1 cellular context compared by ENCODE assay signal in the genomic region with DNA sequence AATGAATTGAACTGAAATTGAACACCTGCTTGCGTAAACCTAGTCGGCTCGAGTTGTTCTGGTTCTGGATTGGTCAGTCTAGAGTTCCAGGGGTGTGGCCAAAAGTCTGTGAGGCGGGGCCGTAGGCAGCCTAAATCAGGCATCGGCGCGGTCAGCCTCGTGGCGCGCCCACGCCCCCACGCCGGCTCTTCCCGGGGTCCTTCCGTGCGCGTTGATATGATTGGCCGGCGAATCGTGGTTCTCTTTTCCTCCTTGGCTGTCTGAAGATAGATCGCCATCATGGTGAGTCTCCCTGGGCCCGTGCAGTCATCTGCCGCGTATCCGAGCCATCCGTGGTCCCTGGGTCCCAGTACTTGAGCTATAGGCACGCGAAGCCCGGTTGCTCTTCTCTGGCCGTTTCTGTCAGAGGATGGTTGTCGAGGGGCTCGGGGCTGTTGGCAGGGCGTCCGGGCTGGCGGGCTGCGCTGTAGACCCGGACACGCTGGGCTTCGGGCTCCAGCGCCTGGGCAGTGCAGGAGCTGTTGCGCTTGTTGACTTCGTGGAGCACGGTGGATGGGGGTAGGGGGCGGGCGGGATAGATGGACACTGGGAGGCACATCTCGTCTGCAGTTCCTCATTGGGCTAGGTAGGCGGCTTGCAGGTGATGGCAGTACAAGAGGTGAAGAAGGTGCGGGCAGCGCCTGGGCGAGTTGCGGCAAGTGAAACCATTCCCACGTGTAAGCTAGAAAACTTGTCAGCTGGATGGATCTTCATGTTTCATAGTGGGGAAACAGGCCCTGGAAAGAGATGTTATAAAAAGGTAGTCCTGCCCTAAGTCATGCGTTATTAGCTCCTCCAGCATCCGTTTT.
A peak's percentile ranks its signal among the peaks of the same experiment; 100 is the strongest.
TF ChIP-seq lines count a peak whose summit lies in the region.

A gene (plus strand): TSS at position 241 of the 848 bp plus-strand sequence. CDS start 39 bp downstream, at position 280.

TF ChIP-seq in HepG2, 621 proteins besides CTCF, POLR2A, EP300 and RAD21 (continued from another document and continues in another):
- TF ChIP-seq, protein P1, sequence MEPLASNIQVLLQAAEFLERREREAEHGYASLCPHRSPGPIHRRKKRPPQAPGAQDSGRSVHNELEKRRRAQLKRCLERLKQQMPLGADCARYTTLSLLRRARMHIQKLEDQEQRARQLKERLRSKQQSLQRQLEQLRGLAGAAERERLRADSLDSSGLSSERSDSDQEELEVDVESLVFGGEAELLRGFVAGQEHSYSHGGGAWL (CRISPR knock-in tag; IDR thresholded peaks at IDR 0.05): peak; percentile 87
- peak; percentile 86; the same call in 1 of the 2 replicates for TF ChIP-seq ZNF788 (CRISPR knock-in tag; IDR thresholded peaks at IDR 0.05; ENCODE audit: borderline replicate concordance)
- TF ChIP-seq AHR (CRISPR knock-in tag; IDR thresholded peaks at IDR 0.05): no peak; the same call in 1 of the 2 replicates
- TF ChIP-seq ZNF251 (CRISPR knock-in tag; IDR thresholded peaks at IDR 0.05): no peak
- TF ChIP-seq FOXP1 (IDR thresholded peaks at IDR 0.05): no peak
- TF ChIP-seq FOXP1 (CRISPR knock-in tag; IDR thresholded peaks at IDR 0.05): no peak
- TF ChIP-seq ZNF775 (CRISPR knock-in tag; IDR thresholded peaks at IDR 0.05; ENCODE audit: borderline replicate concordance): no peak
- TF ChIP-seq, protein P2, sequence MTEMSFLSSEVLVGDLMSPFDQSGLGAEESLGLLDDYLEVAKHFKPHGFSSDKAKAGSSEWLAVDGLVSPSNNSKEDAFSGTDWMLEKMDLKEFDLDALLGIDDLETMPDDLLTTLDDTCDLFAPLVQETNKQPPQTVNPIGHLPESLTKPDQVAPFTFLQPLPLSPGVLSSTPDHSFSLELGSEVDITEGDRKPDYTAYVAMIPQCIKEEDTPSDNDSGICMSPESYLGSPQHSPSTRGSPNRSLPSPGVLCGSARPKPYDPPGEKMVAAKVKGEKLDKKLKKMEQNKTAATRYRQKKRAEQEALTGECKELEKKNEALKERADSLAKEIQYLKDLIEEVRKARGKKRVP (CRISPR knock-in tag; IDR thresholded peaks at IDR 0.05): peak in 1 of 2 experiments; percentile 57; a peak in 1 of 4 replicates
- no peak for TF ChIP-seq ZNF652 (CRISPR knock-in tag; IDR thresholded peaks at IDR 0.05; ENCODE audit: borderline replicate concordance, low read depth)
- 0 out of 2 replicates have a peak, but pooled peaks have one; percentile 57 for TF ChIP-seq GLI4 (CRISPR knock-in tag; IDR thresholded peaks at IDR 0.05; ENCODE audit: borderline replicate concordance)
- TF ChIP-seq SP2 (CRISPR knock-in tag; IDR thresholded peaks at IDR 0.05): peak; percentile 29; the same call in 1 of the 2 replicates
- no peak; the same call in 1 of the 2 replicates for TF ChIP-seq TSC22D2 (CRISPR knock-in tag; IDR thresholded peaks at IDR 0.05; ENCODE audit: borderline replicate concordance)
- TF ChIP-seq ISL2 (CRISPR knock-in tag; IDR thresholded peaks at IDR 0.05): 0 out of 2 replicates have a peak, but pooled peaks have one; percentile 14
- TF ChIP-seq SRSF1 (optimal IDR thresholded peaks at IDR 0.05; ENCODE audit: low read depth, low read length): peak; percentile 70
- no peak for TF ChIP-seq ZNF530 (CRISPR knock-in tag; IDR thresholded peaks at IDR 0.05; ENCODE audit: low read depth)
- TF ChIP-seq, protein P3, sequence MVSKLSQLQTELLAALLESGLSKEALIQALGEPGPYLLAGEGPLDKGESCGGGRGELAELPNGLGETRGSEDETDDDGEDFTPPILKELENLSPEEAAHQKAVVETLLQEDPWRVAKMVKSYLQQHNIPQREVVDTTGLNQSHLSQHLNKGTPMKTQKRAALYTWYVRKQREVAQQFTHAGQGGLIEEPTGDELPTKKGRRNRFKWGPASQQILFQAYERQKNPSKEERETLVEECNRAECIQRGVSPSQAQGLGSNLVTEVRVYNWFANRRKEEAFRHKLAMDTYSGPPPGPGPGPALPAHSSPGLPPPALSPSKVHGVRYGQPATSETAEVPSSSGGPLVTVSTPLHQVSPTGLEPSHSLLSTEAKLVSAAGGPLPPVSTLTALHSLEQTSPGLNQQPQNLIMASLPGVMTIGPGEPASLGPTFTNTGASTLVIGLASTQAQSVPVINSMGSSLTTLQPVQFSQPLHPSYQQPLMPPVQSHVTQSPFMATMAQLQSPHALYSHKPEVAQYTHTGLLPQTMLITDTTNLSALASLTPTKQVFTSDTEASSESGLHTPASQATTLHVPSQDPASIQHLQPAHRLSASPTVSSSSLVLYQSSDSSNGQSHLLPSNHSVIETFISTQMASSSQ (IDR thresholded peaks at IDR 0.05; ENCODE audit: low read depth): no peak
- TF ChIP-seq, protein P3 (CRISPR knock-in tag; IDR thresholded peaks at IDR 0.05; ENCODE audit: borderline replicate concordance): peak; percentile 56; the same call in 1 of the 2 replicates
- no peak for TF ChIP-seq ZSCAN22 (CRISPR knock-in tag; IDR thresholded peaks at IDR 0.05)
- no peak for TF ChIP-seq ZNF780A (CRISPR knock-in tag; IDR thresholded peaks at IDR 0.05)
- TF ChIP-seq MTA1 (CRISPR knock-in tag; IDR thresholded peaks at IDR 0.05; ENCODE audit: borderline replicate concordance): peak; percentile 42; the same call in 1 of the 2 replicates
- no peak for TF ChIP-seq JUND (CRISPR knock-in tag; IDR thresholded peaks at IDR 0.05)
- TF ChIP-seq NR2F6 (IDR thresholded peaks at IDR 0.05): no peak
- no peak for TF ChIP-seq NR2F6 (CRISPR knock-in tag; IDR thresholded peaks at IDR 0.05)
- TF ChIP-seq ZNF567 (CRISPR knock-in tag; IDR thresholded peaks at IDR 0.05; ENCODE audit: borderline replicate concordance): no peak
- TF ChIP-seq MIXL1 (CRISPR knock-in tag; IDR thresholded peaks at IDR 0.05): no peak
- peak; percentile 21; the same call in 1 of the 2 replicates for TF ChIP-seq ZNF205 (CRISPR knock-in tag; IDR thresholded peaks at IDR 0.05)
- no peak for TF ChIP-seq ZNF296 (CRISPR knock-in tag; conservative IDR thresholded peaks at IDR 0.05)
- TF ChIP-seq CHCHD3 (CRISPR knock-in tag; IDR thresholded peaks at IDR 0.05): no peak
- peak; percentile 75; the same call in 1 of the 2 replicates for TF ChIP-seq GATAD1 (CRISPR knock-in tag; IDR thresholded peaks at IDR 0.05)
- TF ChIP-seq SIX1 (CRISPR knock-in tag; IDR thresholded peaks at IDR 0.05; ENCODE audit: borderline replicate concordance): peak; percentile 52; the same call in 1 of the 2 replicates
- TF ChIP-seq, protein P4, sequence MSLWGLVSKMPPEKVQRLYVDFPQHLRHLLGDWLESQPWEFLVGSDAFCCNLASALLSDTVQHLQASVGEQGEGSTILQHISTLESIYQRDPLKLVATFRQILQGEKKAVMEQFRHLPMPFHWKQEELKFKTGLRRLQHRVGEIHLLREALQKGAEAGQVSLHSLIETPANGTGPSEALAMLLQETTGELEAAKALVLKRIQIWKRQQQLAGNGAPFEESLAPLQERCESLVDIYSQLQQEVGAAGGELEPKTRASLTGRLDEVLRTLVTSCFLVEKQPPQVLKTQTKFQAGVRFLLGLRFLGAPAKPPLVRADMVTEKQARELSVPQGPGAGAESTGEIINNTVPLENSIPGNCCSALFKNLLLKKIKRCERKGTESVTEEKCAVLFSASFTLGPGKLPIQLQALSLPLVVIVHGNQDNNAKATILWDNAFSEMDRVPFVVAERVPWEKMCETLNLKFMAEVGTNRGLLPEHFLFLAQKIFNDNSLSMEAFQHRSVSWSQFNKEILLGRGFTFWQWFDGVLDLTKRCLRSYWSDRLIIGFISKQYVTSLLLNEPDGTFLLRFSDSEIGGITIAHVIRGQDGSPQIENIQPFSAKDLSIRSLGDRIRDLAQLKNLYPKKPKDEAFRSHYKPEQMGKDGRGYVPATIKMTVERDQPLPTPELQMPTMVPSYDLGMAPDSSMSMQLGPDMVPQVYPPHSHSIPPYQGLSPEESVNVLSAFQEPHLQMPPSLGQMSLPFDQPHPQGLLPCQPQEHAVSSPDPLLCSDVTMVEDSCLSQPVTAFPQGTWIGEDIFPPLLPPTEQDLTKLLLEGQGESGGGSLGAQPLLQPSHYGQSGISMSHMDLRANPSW (CRISPR knock-in tag; IDR thresholded peaks at IDR 0.05; ENCODE audit: borderline replicate concordance): peak; percentile 76; the same call in 1 of the 2 replicates
- TF ChIP-seq, protein P5, sequence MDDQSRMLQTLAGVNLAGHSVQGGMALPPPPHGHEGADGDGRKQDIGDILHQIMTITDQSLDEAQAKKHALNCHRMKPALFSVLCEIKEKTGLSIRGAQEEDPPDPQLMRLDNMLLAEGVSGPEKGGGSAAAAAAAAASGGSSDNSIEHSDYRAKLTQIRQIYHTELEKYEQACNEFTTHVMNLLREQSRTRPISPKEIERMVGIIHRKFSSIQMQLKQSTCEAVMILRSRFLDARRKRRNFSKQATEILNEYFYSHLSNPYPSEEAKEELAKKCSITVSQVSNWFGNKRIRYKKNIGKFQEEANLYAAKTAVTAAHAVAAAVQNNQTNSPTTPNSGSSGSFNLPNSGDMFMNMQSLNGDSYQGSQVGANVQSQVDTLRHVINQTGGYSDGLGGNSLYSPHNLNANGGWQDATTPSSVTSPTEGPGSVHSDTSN (CRISPR knock-in tag; IDR thresholded peaks at IDR 0.05; ENCODE audit: borderline replicate concordance): no peak
- TF ChIP-seq, protein P6, sequence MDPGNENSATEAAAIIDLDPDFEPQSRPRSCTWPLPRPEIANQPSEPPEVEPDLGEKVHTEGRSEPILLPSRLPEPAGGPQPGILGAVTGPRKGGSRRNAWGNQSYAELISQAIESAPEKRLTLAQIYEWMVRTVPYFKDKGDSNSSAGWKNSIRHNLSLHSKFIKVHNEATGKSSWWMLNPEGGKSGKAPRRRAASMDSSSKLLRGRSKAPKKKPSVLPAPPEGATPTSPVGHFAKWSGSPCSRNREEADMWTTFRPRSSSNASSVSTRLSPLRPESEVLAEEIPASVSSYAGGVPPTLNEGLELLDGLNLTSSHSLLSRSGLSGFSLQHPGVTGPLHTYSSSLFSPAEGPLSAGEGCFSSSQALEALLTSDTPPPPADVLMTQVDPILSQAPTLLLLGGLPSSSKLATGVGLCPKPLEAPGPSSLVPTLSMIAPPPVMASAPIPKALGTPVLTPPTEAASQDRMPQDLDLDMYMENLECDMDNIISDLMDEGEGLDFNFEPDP (CRISPR knock-in tag; conservative IDR thresholded peaks at IDR 0.05): no peak
- TF ChIP-seq IKZF1 (IDR thresholded peaks at IDR 0.05): no peak
- TF ChIP-seq ZNF614 (CRISPR knock-in tag; IDR thresholded peaks at IDR 0.05; ENCODE audit: borderline replicate concordance): peak; percentile 37; the same call in 1 of the 2 replicates
- TF ChIP-seq, protein P7, sequence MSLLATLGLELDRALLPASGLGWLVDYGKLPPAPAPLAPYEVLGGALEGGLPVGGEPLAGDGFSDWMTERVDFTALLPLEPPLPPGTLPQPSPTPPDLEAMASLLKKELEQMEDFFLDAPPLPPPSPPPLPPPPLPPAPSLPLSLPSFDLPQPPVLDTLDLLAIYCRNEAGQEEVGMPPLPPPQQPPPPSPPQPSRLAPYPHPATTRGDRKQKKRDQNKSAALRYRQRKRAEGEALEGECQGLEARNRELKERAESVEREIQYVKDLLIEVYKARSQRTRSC (CRISPR knock-in tag; IDR thresholded peaks at IDR 0.05; ENCODE audit: low read depth): no peak
- peak; percentile 85; the same call in 1 of the 2 replicates for TF ChIP-seq ZNF333 (CRISPR knock-in tag; IDR thresholded peaks at IDR 0.05; ENCODE audit: borderline replicate concordance)
- TF ChIP-seq HOXA7 (CRISPR knock-in tag; IDR thresholded peaks at IDR 0.05): no peak
- TF ChIP-seq, protein P8, sequence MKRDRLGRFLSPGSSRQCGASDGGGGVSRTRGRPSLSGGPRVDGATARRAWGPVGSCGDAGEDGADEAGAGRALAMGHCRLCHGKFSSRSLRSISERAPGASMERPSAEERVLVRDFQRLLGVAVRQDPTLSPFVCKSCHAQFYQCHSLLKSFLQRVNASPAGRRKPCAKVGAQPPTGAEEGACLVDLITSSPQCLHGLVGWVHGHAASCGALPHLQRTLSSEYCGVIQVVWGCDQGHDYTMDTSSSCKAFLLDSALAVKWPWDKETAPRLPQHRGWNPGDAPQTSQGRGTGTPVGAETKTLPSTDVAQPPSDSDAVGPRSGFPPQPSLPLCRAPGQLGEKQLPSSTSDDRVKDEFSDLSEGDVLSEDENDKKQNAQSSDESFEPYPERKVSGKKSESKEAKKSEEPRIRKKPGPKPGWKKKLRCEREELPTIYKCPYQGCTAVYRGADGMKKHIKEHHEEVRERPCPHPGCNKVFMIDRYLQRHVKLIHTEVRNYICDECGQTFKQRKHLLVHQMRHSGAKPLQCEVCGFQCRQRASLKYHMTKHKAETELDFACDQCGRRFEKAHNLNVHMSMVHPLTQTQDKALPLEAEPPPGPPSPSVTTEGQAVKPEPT (CRISPR knock-in tag; IDR thresholded peaks at IDR 0.05; ENCODE audit: low read depth): peak; percentile 91; the same call in 1 of the 2 replicates
- peak; percentile 28; the same call in 1 of the 2 replicates for TF ChIP-seq HCFC1 (IDR thresholded peaks at IDR 0.05; ENCODE audit: low read depth, low read length)
- TF ChIP-seq ZNF563 (CRISPR knock-in tag; IDR thresholded peaks at IDR 0.05): peak; percentile 80; the same call in 1 of the 2 replicates
- TF ChIP-seq IRF2 (CRISPR knock-in tag; IDR thresholded peaks at IDR 0.05): peak; percentile 44; the same call in 1 of the 2 replicates
- 0 out of 2 replicates have a peak, but pooled peaks have one; percentile 41 for TF ChIP-seq ZMYM3 (CRISPR knock-in tag; IDR thresholded peaks at IDR 0.05)
- TF ChIP-seq ARHGAP35 (CRISPR knock-in tag; IDR thresholded peaks at IDR 0.05; ENCODE audit: borderline replicate concordance): no peak; the same call in 1 of the 2 replicates
- TF ChIP-seq, protein P9, sequence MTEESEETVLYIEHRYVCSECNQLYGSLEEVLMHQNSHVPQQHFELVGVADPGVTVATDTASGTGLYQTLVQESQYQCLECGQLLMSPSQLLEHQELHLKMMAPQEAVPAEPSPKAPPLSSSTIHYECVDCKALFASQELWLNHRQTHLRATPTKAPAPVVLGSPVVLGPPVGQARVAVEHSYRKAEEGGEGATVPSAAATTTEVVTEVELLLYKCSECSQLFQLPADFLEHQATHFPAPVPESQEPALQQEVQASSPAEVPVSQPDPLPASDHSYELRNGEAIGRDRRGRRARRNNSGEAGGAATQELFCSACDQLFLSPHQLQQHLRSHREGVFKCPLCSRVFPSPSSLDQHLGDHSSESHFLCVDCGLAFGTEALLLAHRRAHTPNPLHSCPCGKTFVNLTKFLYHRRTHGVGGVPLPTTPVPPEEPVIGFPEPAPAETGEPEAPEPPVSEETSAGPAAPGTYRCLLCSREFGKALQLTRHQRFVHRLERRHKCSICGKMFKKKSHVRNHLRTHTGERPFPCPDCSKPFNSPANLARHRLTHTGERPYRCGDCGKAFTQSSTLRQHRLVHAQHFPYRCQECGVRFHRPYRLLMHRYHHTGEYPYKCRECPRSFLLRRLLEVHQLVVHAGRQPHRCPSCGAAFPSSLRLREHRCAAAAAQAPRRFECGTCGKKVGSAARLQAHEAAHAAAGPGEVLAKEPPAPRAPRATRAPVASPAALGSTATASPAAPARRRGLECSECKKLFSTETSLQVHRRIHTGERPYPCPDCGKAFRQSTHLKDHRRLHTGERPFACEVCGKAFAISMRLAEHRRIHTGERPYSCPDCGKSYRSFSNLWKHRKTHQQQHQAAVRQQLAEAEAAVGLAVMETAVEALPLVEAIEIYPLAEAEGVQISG (CRISPR knock-in tag; IDR thresholded peaks at IDR 0.05): peak; percentile 89
